ENCODE assay signal across 10 cellular contexts in genomic region chr14:24123465-24124417, GRCh38. TPM values are rescaled to one million over a fixed set of nuclear protein-coding genes. Genes with fewer than 3 reads are reported as not detected.
DNase-seq lines count a peak whose midpoint lies in the region; ATAC-seq and TF ChIP-seq lines count a peak whose summit lies in the region.
"Had no signal": no experiment of that assay in that cellular context is flagged by ENCODE, and none has a peak within 500 bp of the region (broad histone marks: within the 10 kb centered on the region; RNA-seq: fewer than 3 reads in every experiment).

No MANE protein-coding gene starts in this region.

- H3K27me3 ChIP-seq in HCT116 (ENCODE audit: insufficient read depth, low read length), result no peaks in the 10 kb centered on the region
- H3K27me3 ChIP-seq in neutrophil, result no peaks in the 10 kb centered on the region

- RAD21 ChIA-PET in HCT116 (lab: Charles Lee; ENCODE audit: low non-redundant PET in 1 of 2, low total read pairs in 2 of 2, uncharacterized antibody in 2 of 2, unreplicated experiment in 2 of 2), result no interaction called here

- TF ChIP-seq RAD21 in HCT116 (IDR thresholded peaks at IDR 0.05; ENCODE audit: low read depth), result no peak

- H3K4me1 ChIP-seq in HCT116 (ENCODE audit: control insufficient read depth in 1 of 2, insufficient read depth in 2 of 2, low read length in 2 of 2), result no peaks in the 10 kb centered on the region
- H3K4me1 ChIP-seq in neutrophil (ENCODE audit: control insufficient read depth in 1 of 2, insufficient read depth in 1 of 2, low read depth in 1 of 2, low read length in 1 of 2), result no peaks in the 10 kb centered on the region

- H3K27ac ChIP-seq in HCT116 (ENCODE audit: low read depth, low read length) (no peak overlapping the region), RWPE1 (peak overlapping the region; percentile 8), neutrophil (peak overlapping the region; percentile 13)

- POLR2A ChIA-PET in HCT116 (lab: Charles Lee) (interaction anchor here (1.4 kb wide), 1 partner anchor 9 kb away, joined by 6 read pairs; the partner anchor contains the start of genes DCAF11 and NRL), RWPE1 (lab: Yijun Ruan, JAX; ENCODE audit: low non-redundant PET) (interaction anchor here (1.3 kb wide), 1 partner anchor 9 kb away, joined by 4 read pairs; the partner anchor contains the start of genes DCAF11 and NRL)

- no peak overlapping the region for H2AFZ ChIP-seq in HCT116 (ENCODE audit: low read depth, low read length, poor library complexity, severe bottlenecking)

- H3K4me3 ChIP-seq in HCT116 (replicated peaks in 1 of 2; ENCODE audit: low read depth in 1 of 2, low read length in 2 of 2) (no peak overlapping the region), neutrophil (ENCODE audit: low read depth in 1 of 2, low read length in 1 of 2) (no peak overlapping the region)

- intact Hi-C loops in HCT116 (cut with micrococcal nuclease), result no loop called here

- CTCF ChIA-PET in HCT116 (lab: Charles Lee) (interaction anchor here (1.0 kb wide), 1 partner anchor 9 kb away, joined by 3 read pairs; the partner anchor contains the start of genes DCAF11 and NRL), RWPE1 (lab: Yijun Ruan, JAX) (interaction anchor here (0.6 to 1.4 kb wide), 2 partner anchors 10 to 15 kb away, joined by 3 to 4 read pairs; no protein-coding TSS in a partner anchor)

- no peaks in the 10 kb centered on the region for H3K79me2 ChIP-seq in HCT116 (ENCODE audit: insufficient read depth, low read length)

- H4K20me1 ChIP-seq in HCT116 (ENCODE audit: insufficient read depth), result no peaks in the 10 kb centered on the region

- H3K9me3 ChIP-seq in HCT116 (ENCODE audit: control insufficient read depth in 1 of 2, insufficient read depth in 1 of 2, low read depth in 1 of 2, low read length in 2 of 2), result no peaks in the 10 kb centered on the region
- H3K9me3 ChIP-seq in neutrophil, result no peaks in the 10 kb centered on the region

- H3K36me3 ChIP-seq in HCT116 (ENCODE audit: control insufficient read depth in 1 of 2, insufficient read depth in 2 of 2, low read length in 2 of 2) (peaks cover 15 to 19% of the 10 kb centered on the region in 2 experiments), neutrophil (peaks cover 74% of the 10 kb centered on the region)

- no peak for TF ChIP-seq POLR2A in HCT116 (IDR thresholded peaks at IDR 0.05; ENCODE audit: borderline replicate concordance, extremely low read depth, insufficient read depth, insufficient read length)

- no peak overlapping the region for H3K9ac ChIP-seq in HCT116 (ENCODE audit: low read length)

- DNase-seq in HCT116 (ENCODE audit: low read depth, low spot score) (no peak), RWPE1 (ENCODE audit: low spot score) (no peak), COLO668 (lab: John Stamatoyannopoulos, UW; ENCODE audit: unreplicated experiment) (no peak), KG1 (lab: John Stamatoyannopoulos, UW) (no peak), AG08396 (ENCODE audit: low spot score) (no peak)
- DNase-seq: DMS153, HFFc6, NCI-H146 had no signal

- TF ChIP-seq CTCF in HCT116 (IDR thresholded peaks at IDR 0.05 in 2 of 3, conservative IDR thresholded peaks at IDR 0.05 in 1 of 3; ENCODE audit: borderline replicate concordance in 1 of 3, insufficient read depth in 1 of 3, low read depth in 2 of 3, low read length in 2 of 3), result no peak
- no peak for TF ChIP-seq CTCF in RWPE1 (conservative IDR thresholded peaks at IDR 0.05; ENCODE audit: low read depth)
- no peak for TF ChIP-seq CTCF in neutrophil (IDR thresholded peaks at IDR 0.05)

- H3K9me2 ChIP-seq in HCT116 (ENCODE audit: insufficient read depth), result no peaks in the 10 kb centered on the region

- TSS peak; percentile 52 for BruUV-seq in HCT116 (replicated peaks; lab: Mats Ljungman, UMichigan)

- H3K4me2 ChIP-seq in HCT116 (ENCODE audit: low read length), result no peak overlapping the region

- peak; percentile 50 for ATAC-seq in GM18870 (IDR thresholded peaks at IDR 0.05; ENCODE audit: unreplicated experiment)
- ATAC-seq in HCT116, result no peak

TF ChIP-seq in HCT116, 20 proteins besides CTCF, POLR2A, EP300 and RAD21:
- TF ChIP-seq EZH2 (IDR thresholded peaks at IDR 0.05), result no peak
- no peak for TF ChIP-seq YY1 (IDR thresholded peaks at IDR 0.05; ENCODE audit: extremely low read depth, insufficient replicate concordance, low read depth, low read length)
- TF ChIP-seq JUND (IDR thresholded peaks at IDR 0.05), result no peak
- no peak for TF ChIP-seq CEBPB (IDR thresholded peaks at IDR 0.05; ENCODE audit: low read depth)
- no peak for TF ChIP-seq ATF3 (IDR thresholded peaks at IDR 0.05)
- no peak for TF ChIP-seq REST (IDR thresholded peaks at IDR 0.05; ENCODE audit: low read depth)
- TF ChIP-seq ZNF274 (IDR thresholded peaks at IDR 0.05; ENCODE audit: low read depth, low read length), result no peak
- no peak for TF ChIP-seq POLR2AphosphoS5 (IDR thresholded peaks at IDR 0.05; ENCODE audit: low read depth, low read length)
- no peak for TF ChIP-seq EGR1 (IDR thresholded peaks at IDR 0.05; ENCODE audit: low read depth)
- TF ChIP-seq SRF (IDR thresholded peaks at IDR 0.05; ENCODE audit: low read depth), result no peak
- no peak for TF ChIP-seq FOSL1 (IDR thresholded peaks at IDR 0.05; ENCODE audit: low read depth)
- no peak for TF ChIP-seq TCF7L2 (IDR thresholded peaks at IDR 0.05; ENCODE audit: borderline replicate concordance, extremely low read depth, insufficient read depth, insufficient read length)
- TF ChIP-seq ZFX (IDR thresholded peaks at IDR 0.05), result no peak
- TF ChIP-seq ELF1 (IDR thresholded peaks at IDR 0.05; ENCODE audit: borderline replicate concordance, low read depth), result no peak
- no peak for TF ChIP-seq ZBTB33 (IDR thresholded peaks at IDR 0.05; ENCODE audit: extremely low read depth, insufficient replicate concordance, low read length)
- TF ChIP-seq EZH2phosphoT487 (IDR thresholded peaks at IDR 0.05; ENCODE audit: borderline replicate concordance), result no peak
- TF ChIP-seq SP1 (IDR thresholded peaks at IDR 0.05; ENCODE audit: low read depth), result no peak

RNA-seq across cellular contexts. Expression of gene FITM1, which starts 6.7 kb away (rescaled TPM):
- total RNA-seq in HCT116 (2021; ENCODE audit: unreplicated experiment), result 0.81 TPM
- 0.26 and 0.62 TPM in 2 replicates for polyA plus RNA-seq in HCT116 (2012)
- total RNA-seq: HFFc6 had no signal

RNA-seq across cellular contexts. Expression of gene NRL, which starts 9.0 kb away (rescaled TPM):
- 0.66 TPM for total RNA-seq in HCT116 (2021; ENCODE audit: unreplicated experiment)
- 0.50 and 0.68 TPM in 2 replicates for polyA plus RNA-seq in HCT116 (2012)

RNA-seq across cellular contexts. Expression of gene DCAF11, which starts 9.2 kb away (rescaled TPM):
- 47.5 TPM for total RNA-seq in HCT116 (2021; ENCODE audit: unreplicated experiment)
- polyA plus RNA-seq in HCT116 (2012), result 40.1 and 45.9 TPM in 2 replicates

RNA-seq across cellular contexts. Expression of gene PSME1, which starts 12.3 kb away (rescaled TPM):
- 174 TPM for total RNA-seq in HCT116 (2021; ENCODE audit: unreplicated experiment)
- 121 and 140 TPM in 2 replicates for polyA plus RNA-seq in HCT116 (2012)

RNA-seq across cellular contexts. Expression of gene EMC9, which starts 17.6 kb away (rescaled TPM):
- 42.0 TPM for total RNA-seq in HCT116 (2021; ENCODE audit: unreplicated experiment)
- 57.8 and 70.6 TPM in 2 replicates for polyA plus RNA-seq in HCT116 (2012)
